Comparison of ENCODE assay signal across 7 cellular contexts in genomic region chr16:29268348-29268955, GRCh38.
DNase-seq lines count a peak whose midpoint lies in the region; ATAC-seq and TF ChIP-seq lines count a peak whose summit lies in the region.
"Not testable (repeated sequence)": the region's sequence is repeated elsewhere in the genome, so short reads cannot be mapped to it uniquely, and the experiment has no call there.

No MANE protein-coding gene starts in this region.

- not testable (repeated sequence) for H2AFZ ChIP-seq in GM23338; PC-3 (ENCODE audit: low read length); neuronal stem cell (ENCODE audit: low read length); smooth muscle cell (ENCODE audit: low read depth)

- not testable (repeated sequence) for H2BK12ac ChIP-seq in neuronal stem cell (ENCODE audit: low read length)

- TF ChIP-seq CTCF in GM23338 (conservative IDR thresholded peaks at IDR 0.05; ENCODE audit: low read depth in 2 of 2) = peak; percentile 9 to 52; a peak in 2 of 4 replicates
- TF ChIP-seq CTCF in PC-3 (conservative IDR thresholded peaks at IDR 0.05; ENCODE audit: low read depth, low read length); WTC11 (IDR thresholded peaks at IDR 0.05); chondrocyte (IDR thresholded peaks at IDR 0.05); foreskin keratinocyte (conservative IDR thresholded peaks at IDR 0.05); smooth muscle cell (IDR thresholded peaks at IDR 0.05; ENCODE audit: borderline replicate concordance, insufficient read depth, poor library complexity, severe bottlenecking): not testable (repeated sequence)

- not testable (repeated sequence) for H4K91ac ChIP-seq in neuronal stem cell (ENCODE audit: low read depth, low read length, poor library complexity)

- not testable (repeated sequence) for H3K4me1 Mint-ChIP-seq in GM23338, WTC11
- peaks cover 52% of the 10 kb centered on the region for H3K4me1 Mint-ChIP-seq in chondrocyte (ENCODE audit: low read depth)

- peak overlapping the region; percentile 28 for H3K18ac ChIP-seq in neuronal stem cell (ENCODE audit: low read length)

- not testable (repeated sequence) for H2BK5ac ChIP-seq in neuronal stem cell (ENCODE audit: low read length)

- not testable (repeated sequence) for H3K79me1 ChIP-seq in neuronal stem cell (ENCODE audit: low read depth, low read length)

- not testable (repeated sequence) for H4K8ac ChIP-seq in neuronal stem cell (ENCODE audit: low read depth, low read length)

- not testable (repeated sequence) for BruUV-seq in PC-3 (replicated peaks; lab: Mats Ljungman, UMichigan)

- H3K9me3 Mint-ChIP-seq in GM23338 = not testable (repeated sequence)
- H3K9me3 Mint-ChIP-seq in WTC11 (peaks cover 14% of the 10 kb centered on the region), chondrocyte (ENCODE audit: low read depth) (peaks cover 23% of the 10 kb centered on the region)

- not testable (repeated sequence) for H3K23ac ChIP-seq in neuronal stem cell (ENCODE audit: low read depth, low read length, poor library complexity)

- not testable (repeated sequence) for H3K9me2 ChIP-seq in GM23338 (ENCODE audit: insufficient read depth); PC-3 (replicated peaks; ENCODE audit: low read length)

- not testable (repeated sequence) for H3F3A ChIP-seq in GM23338 (replicated peaks; ENCODE audit: low read depth); PC-3 (ENCODE audit: low read length, unreplicated experiment)
- H3F3A ChIP-seq in smooth muscle cell (ENCODE audit: low read depth) = peaks cover 17% of the 10 kb centered on the region

- H2AK5ac ChIP-seq in neuronal stem cell (ENCODE audit: low read depth, low read length) = not testable (repeated sequence)

- not testable (repeated sequence) for H3K36me3 ChIP-seq in GM23338 (ENCODE audit: insufficient read depth); PC-3 (ENCODE audit: low read depth, low read length); neuronal stem cell (replicated peaks in 1 of 2; ENCODE audit: control insufficient read depth in 2 of 2, insufficient read depth in 2 of 2, low read length in 2 of 2); smooth muscle cell (ENCODE audit: low read depth)

- not testable (repeated sequence) for H2BK15ac ChIP-seq in neuronal stem cell (ENCODE audit: low read length)

- H4K20me1 ChIP-seq in GM23338 (replicated peaks; ENCODE audit: insufficient read depth); PC-3 (ENCODE audit: low read length); smooth muscle cell (ENCODE audit: low read depth): not testable (repeated sequence)

- POLR2A ChIA-PET in PC-3 (lab: Charles Lee; ENCODE audit: unreplicated experiment); WTC11 (lab: Charles Lee): not testable (repeated sequence)

- WGBS in neuronal stem cell (ENCODE audit: extremely low coverage in 2 of 2, insufficient read length in 2 of 2, insufficient replicate concordance in 1 of 2), 2 donors = no CpG with 5 or more reads among the region's 18 CpGs
- WGBS in smooth muscle cell (ENCODE audit: low lambda C conversion rate) = 82% methylated on average over 18 of the region's 18 CpGs

- H3K14ac ChIP-seq in neuronal stem cell (ENCODE audit: low read length) = not testable (repeated sequence)

- not testable (repeated sequence) for H3K9me3 ChIP-seq in PC-3 (ENCODE audit: low read length); neuronal stem cell (replicated peaks in 1 of 2; ENCODE audit: control insufficient read depth in 2 of 2, insufficient read depth in 1 of 2, low read depth in 1 of 2, low read length in 2 of 2); smooth muscle cell (replicated peaks; ENCODE audit: low read depth)

- not testable (repeated sequence) for H3K4me1 ChIP-seq in GM23338 (ENCODE audit: insufficient read depth); neuronal stem cell (ENCODE audit: control insufficient read depth in 2 of 2, insufficient read depth in 1 of 2, low read depth in 1 of 2, low read length in 2 of 2); smooth muscle cell (ENCODE audit: low read depth)
- H3K4me1 ChIP-seq in PC-3 (ENCODE audit: insufficient read depth, low read length) = peaks cover 39% of the 10 kb centered on the region
- peaks cover 26% of the 10 kb centered on the region for H3K4me1 ChIP-seq in foreskin keratinocyte

- H3K4ac ChIP-seq in neuronal stem cell (ENCODE audit: low read length) = not testable (repeated sequence)

- DNase-seq in GM23338 (ENCODE audit: low spot score) (peak; percentile 40), WTC11 (ENCODE audit: low spot score) (peak; percentile 35), chondrocyte (ENCODE audit: low spot score) (peak; percentile 80)
- not testable (repeated sequence) for DNase-seq in PC-3; foreskin keratinocyte; neuronal stem cell (ENCODE audit: low spot score); smooth muscle cell (lab: John Stamatoyannopoulos, UW; ENCODE audit: unreplicated experiment)

- H3K27ac ChIP-seq in GM23338 (ENCODE audit: low read depth); neuronal stem cell (replicated peaks; ENCODE audit: low read length): not testable (repeated sequence)
- peak overlapping the region; percentile 98 for H3K27ac ChIP-seq in PC-3 (ENCODE audit: low read length)
- peak overlapping the region; percentile 100 for H3K27ac ChIP-seq in foreskin keratinocyte
- peak overlapping the region; percentile 95 for H3K27ac ChIP-seq in smooth muscle cell (ENCODE audit: low read depth)

- H3K27me3 ChIP-seq in GM23338 (ENCODE audit: insufficient read depth); PC-3 (ENCODE audit: low read length); foreskin keratinocyte; neuronal stem cell (ENCODE audit: control insufficient read depth in 3 of 3, insufficient read depth in 3 of 3, low read depth in 1 of 3, low read length in 3 of 3); smooth muscle cell (ENCODE audit: low read depth): not testable (repeated sequence)

- H3K36me3 Mint-ChIP-seq in GM23338 (ENCODE audit: low read depth); WTC11; chondrocyte (ENCODE audit: low read depth): not testable (repeated sequence)

- not testable (repeated sequence) for H2BK120ac ChIP-seq in neuronal stem cell (ENCODE audit: low read depth, low read length)

- H3K4me3 Mint-ChIP-seq in GM23338; WTC11; chondrocyte (ENCODE audit: unreplicated experiment): not testable (repeated sequence)

- H3K9ac ChIP-seq in PC-3 (ENCODE audit: low read length) = peak overlapping the region; percentile 73
- H3K9ac ChIP-seq in neuronal stem cell (ENCODE audit: low read depth, low read length, poor library complexity) = not testable (repeated sequence)
- peak overlapping the region; percentile 64 for H3K9ac ChIP-seq in smooth muscle cell (ENCODE audit: low read depth)

- not testable (repeated sequence) for H3K27ac Mint-ChIP-seq in GM23338, WTC11
- H3K27ac Mint-ChIP-seq in chondrocyte (ENCODE audit: unreplicated experiment) = peak overlapping the region; percentile 98

- H3K4me2 ChIP-seq in GM23338; PC-3 (ENCODE audit: low read length); neuronal stem cell (ENCODE audit: insufficient read depth, low read length, poor library complexity, severe bottlenecking): not testable (repeated sequence)
- H3K4me2 ChIP-seq in smooth muscle cell = peak overlapping the region; percentile 35

- intact Hi-C loops in PC-3 (cut with micrococcal nuclease) = not testable (repeated sequence)

- H3K4me3 ChIP-seq in GM23338; PC-3 (ENCODE audit: low read length); neuronal stem cell (ENCODE audit: low read length in 2 of 2); smooth muscle cell: not testable (repeated sequence)

- peak; percentile 87 for ATAC-seq in GM23338
- not testable (repeated sequence) for ATAC-seq in PC-3, foreskin keratinocyte
- peak; percentile 60 for ATAC-seq in WTC11

- H3K27me3 Mint-ChIP-seq in GM23338 (ENCODE audit: insufficient read depth, low read depth, poor library complexity); WTC11 (ENCODE audit: low read depth); chondrocyte (ENCODE audit: low read depth): not testable (repeated sequence)

- H3K79me2 ChIP-seq in GM23338 (replicated peaks; ENCODE audit: insufficient read depth); PC-3 (ENCODE audit: low read length); smooth muscle cell (ENCODE audit: low read depth): not testable (repeated sequence)

- CTCF ChIA-PET in PC-3 (lab: Charles Lee); WTC11 (lab: Charles Lee): not testable (repeated sequence)
